ENCODE assay signal across 24 cellular contexts in the genomic region with DNA sequence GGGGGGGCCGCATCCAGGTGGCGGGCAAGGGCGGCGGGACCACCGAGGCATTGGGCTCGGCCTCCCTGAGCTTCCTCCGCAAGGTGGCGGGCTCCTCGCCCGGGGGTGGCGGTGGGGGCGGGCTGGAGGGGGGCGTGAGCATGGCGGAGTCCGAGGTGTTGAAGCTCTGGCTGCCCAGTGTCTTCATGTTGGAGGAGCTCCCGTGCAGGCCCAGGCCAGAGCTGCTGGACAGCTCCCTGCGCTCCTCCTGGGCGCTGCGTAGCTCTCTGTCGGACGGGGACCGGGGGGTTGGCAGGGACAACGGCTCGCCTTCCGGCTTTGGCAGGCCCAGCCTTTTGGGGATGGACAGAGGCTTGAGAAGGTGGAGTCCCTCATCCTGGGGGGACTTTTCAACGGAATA.
"Had no signal": no experiment of that assay in that cellular context is flagged by ENCODE, and none has a peak within 500 bp of the region (broad histone marks: within the 10 kb centered on the region; RNA-seq: fewer than 3 reads in every experiment).

No MANE protein-coding gene starts in this region.

- ATAC-seq: gastroesophageal sphincter, left lung, psoas muscle had no signal

- H3K27me3 ChIP-seq: esophagus squamous epithelium, gastroesophageal sphincter, left lung, neutrophil, right lobe of liver, stomach, transverse colon had no signal

- H3K4me1 Mint-ChIP-seq: naive B cell, nephron had no signal

- H3K27me3 Mint-ChIP-seq: naive B cell; stimulated activated memory B cell treated with anti-CD40 and anti-IgM and Interleukin-4, amounts not matched to agents 10 μg/mL and 1 μg/mL and 100 μg/mL, for 72 hours had no signal

- H3K4me1 ChIP-seq: esophagus squamous epithelium, gastroesophageal sphincter, left lung, psoas muscle, right lobe of liver, stomach, transverse colon had no signal

- H3K27ac Mint-ChIP-seq: nephron; stimulated activated memory B cell treated with anti-CD40 and anti-IgM and Interleukin-4, amounts not matched to agents 10 μg/mL and 1 μg/mL and 100 μg/mL, for 72 hours had no signal

- H3K4me3 Mint-ChIP-seq: nephron; stimulated activated memory B cell treated with anti-CD40 and anti-IgM and Interleukin-4, amounts not matched to agents 10 μg/mL and 1 μg/mL and 100 μg/mL, for 72 hours had no signal

- H3K9me3 Mint-ChIP-seq: naive B cell; nephron; stimulated activated memory B cell treated with anti-CD40 and anti-IgM and Interleukin-4, amounts not matched to agents 10 μg/mL and 1 μg/mL and 100 μg/mL, for 72 hours had no signal

- H3K9me3 ChIP-seq: esophagus squamous epithelium, gastroesophageal sphincter, left lung, neutrophil, psoas muscle, right lobe of liver, stomach, thoracic aorta, transverse colon had no signal

- H3K4me3 ChIP-seq: esophagus squamous epithelium, gastroesophageal sphincter, left lung, lung, psoas muscle, right lobe of liver, stomach, thoracic aorta, transverse colon had no signal

- DNase-seq: effector memory CD4-positive, alpha-beta T cell; esophagus squamous epithelium; foreskin fibroblast; glutamatergic neuron; kidney; mesenchymal stem cell; midbrain; naive B cell; psoas muscle; retina; right lobe of liver; stimulated activated CD4-positive, alpha-beta T cell treated with anti-CD3 and anti-CD28 coated beads, Interleukin-4, amount 100 ng/mL, for 1 hour; stimulated activated CD8-positive, alpha-beta memory T cell treated with anti-CD3 and anti-CD28 coated beads, Interleukin-4, amount 100 ng/mL, for 48 hours; stomach; substantia nigra; transverse colon had no signal

- H3K36me3 ChIP-seq: neutrophil had no signal

- H3K27ac ChIP-seq: epithelial cell of prostate, esophagus squamous epithelium, gastroesophageal sphincter, left lung, neutrophil, psoas muscle, right lobe of liver, stomach, thoracic aorta, transverse colon had no signal
